ENCODE assay signal across 9 cellular contexts in genomic region chr5:135834639-135835529, GRCh38. TPM values are rescaled to one million over a fixed set of nuclear protein-coding genes. Genes with fewer than 3 reads are reported as not detected.
DNase-seq lines count a peak whose midpoint lies in the region; ATAC-seq, FAIRE-seq and TF ChIP-seq lines count a peak whose summit lies in the region.
"Had no signal": no experiment of that assay in that cellular context is flagged by ENCODE, and none has a peak within 500 bp of the region (broad histone marks: within the 10 kb centered on the region; RNA-seq: fewer than 3 reads in every experiment).

Gene SLC25A48, plus strand, starts transcription at chr5:135834663. Its CDS starts 185 bp downstream, at chr5:135834848.

- in situ Hi-C loops in HepG2 (cut with HindIII; ENCODE audit: extremely low pct_ligation_motif_present, low pct_unique_long_range_greater_than_20kb), result loop anchor here (5.0 kb wide), 2 partner anchors 273 to 378 kb away; no protein-coding TSS in a partner anchor

- TF ChIP-seq CTCF in DND-41 (IDR thresholded peaks at IDR 0.05; ENCODE audit: borderline replicate concordance, extremely low read depth, low read length, poor library complexity, severe bottlenecking) (peak; percentile 12), HepG2 (CRISPR knock-in tag; IDR thresholded peaks at IDR 0.05) (peak; percentile 68), GM10266 (IDR thresholded peaks at IDR 0.05; ENCODE audit: control insufficient read depth, insufficient read depth, low read depth, missing control alignments) (no peak)

- H4K20me1 ChIP-seq in DND-41 (ENCODE audit: insufficient read depth, low read length) (no peaks in the 10 kb centered on the region), HepG2 (ENCODE audit: insufficient read depth, low read length) (no peaks in the 10 kb centered on the region)

- H3K9ac ChIP-seq in DND-41 (ENCODE audit: low read depth, low read length), result no peak within 1 kb of the TSS
- no peak within 1 kb of the TSS for H3K9ac ChIP-seq in HepG2 (ENCODE audit: insufficient read depth, low read depth, low read length)

- WGBS in HepG2 (ENCODE audit: low lambda C conversion rate), result 18% methylated on average over 27 of the region's 68 CpGs

- no peaks in the 10 kb centered on the region for H3K79me2 ChIP-seq in DND-41 (ENCODE audit: insufficient read depth, low read length)
- H3K79me2 ChIP-seq in HepG2 (ENCODE audit: insufficient read depth, low read length), result no peaks in the 10 kb centered on the region

- H2AFZ ChIP-seq in DND-41 (ENCODE audit: low read depth, low read length) (no peak within 1 kb of the TSS), HepG2 (ENCODE audit: low read length) (no peak within 1 kb of the TSS)

- H3K27me3 ChIP-seq in DND-41 (ENCODE audit: insufficient read depth, low read length, poor library complexity) (no peaks in the 10 kb centered on the region), HepG2 (ENCODE audit: control insufficient read depth in 1 of 2, insufficient read depth in 2 of 2, low read length in 2 of 2) (peaks cover 1 to 52% of the 10 kb centered on the region in 2 experiments; a peak in 4 of 5 replicates)

- DNase-seq in DND-41 (no peak), HEK293T (ENCODE audit: extremely low spot score) (peak; percentile 85), NCI-H524 treated with DMSO at 0.1 percent for 48 hours (lab: John Stamatoyannopoulos, UW) (peak; percentile 21), cerebellum (ENCODE audit: low spot score) (peak; percentile 61), HepG2 (ENCODE audit: low spot score) (peak; percentile 52), GM10266 (ENCODE audit: extremely low spot score) (no peak)
- peak; percentile 44 for DNase-seq in stimulated activated naive CD8-positive, alpha-beta T cell treated with anti-CD3 and anti-CD28 coated beads, Interleukin-15, Interleukin-2, amounts not matched to agents 100 U/mL and 50 U/mL, for 24 hours
- no peak for DNase-seq in activated CD4-positive, CD25-positive, alpha-beta regulatory T cell treated with anti-CD3 and anti-CD28 coated beads, Interleukin-2, amount 50 U/mL, for 72 hours

- H3K27ac ChIP-seq in DND-41 (ENCODE audit: low read length) (no peak within 1 kb of the TSS), HepG2 (ENCODE audit: extremely low read length, insufficient read depth, low read length) (no peak within 1 kb of the TSS)

- ATAC-seq in DND-41 (ENCODE audit: insufficient read depth, low read depth) (no peak), HepG2 (peak; percentile 98)
- ATAC-seq in stimulated activated naive CD8-positive, alpha-beta T cell treated with anti-CD3 and anti-CD28 coated beads, Interleukin-15, Interleukin-2, amounts not matched to agents 100 U/mL and 50 U/mL, for 24 hours, result peak; percentile 81

- no peak for TF ChIP-seq POLR2A in HepG2 (IDR thresholded peaks at IDR 0.05; ENCODE audit: insufficient read depth in 1 of 2, low read depth in 2 of 2, low read length in 2 of 2)

- POLR2A ChIA-PET in HEK293T (lab: Yijun Ruan, JAX), result interaction anchor here (0.6 kb wide), 1 partner anchor 106 kb away, joined by 3 read pairs; no protein-coding TSS in a partner anchor
- POLR2A ChIA-PET in HepG2 (lab: Yijun Ruan, JAX), result no interaction called here

- intact Hi-C loops in HepG2 (cut with micrococcal nuclease; ENCODE audit: unreplicated experiment), result loop anchor here (5.0 kb wide), 1 partner anchor 47 kb away; no protein-coding TSS in a partner anchor

- FAIRE-seq in HepG2 (lab: Jason Lieb, UNC), result no peak

- no peaks in the 10 kb centered on the region for H3K9me3 ChIP-seq in DND-41 (ENCODE audit: insufficient read depth, low read length, severe bottlenecking)
- 0 out of 2 replicates have a peak, but pooled peaks cover 6% of the 10 kb centered on the region for H3K9me3 ChIP-seq in HepG2 (ENCODE audit: low read length)

- H3K4me3 ChIP-seq in DND-41 (ENCODE audit: low read depth in 1 of 2, low read length in 2 of 2) (no peak within 1 kb of the TSS), HepG2 (replicated peaks in 1 of 3; ENCODE audit: insufficient read depth in 1 of 3, low read depth in 2 of 3, low read length in 3 of 3) (peak within 1 kb of the TSS; percentile 51 to 72 (median 57))

- TF ChIP-seq EP300 in HepG2 (IDR thresholded peaks at IDR 0.05; ENCODE audit: low read depth in 2 of 2, low read length in 2 of 2) (no peak), HepG2 (CRISPR knock-in tag; IDR thresholded peaks at IDR 0.05; ENCODE audit: borderline replicate concordance) (no peak)

- H3K4me2 ChIP-seq in DND-41 (ENCODE audit: insufficient read depth, low read length) (no peak within 1 kb of the TSS), HepG2 (ENCODE audit: low read depth, low read length) (peak within 1 kb of the TSS; percentile 82)

- H3K4me1 ChIP-seq in DND-41 (ENCODE audit: insufficient read depth, low read length), result no peaks in the 10 kb centered on the region
- H3K4me1 ChIP-seq in HepG2 (ENCODE audit: insufficient read depth, low read length), result peaks cover 7% of the 10 kb centered on the region; the same call in 1 of the 2 replicates

- no peaks in the 10 kb centered on the region for H3K36me3 ChIP-seq in DND-41 (ENCODE audit: insufficient read depth, low read length)
- no peaks in the 10 kb centered on the region for H3K36me3 ChIP-seq in HepG2 (replicated peaks in 1 of 2; ENCODE audit: control insufficient read depth in 1 of 2, insufficient read depth in 2 of 2, low read length in 2 of 2)

- CTCF ChIA-PET in HEK293T (lab: Yijun Ruan, JAX) (interaction anchor here (0.6 to 2.1 kb wide), 17 partner anchors 9 to 389 kb away, joined by 3 to 16 read pairs (median 3); partner anchors contain the start of gene CXCL14), HepG2 (lab: Yijun Ruan, JAX; ENCODE audit: low intra/inter-chr PET ratio, low total read pairs) (no interaction called here)

- no TSS peak for BruUV-seq in HepG2 (replicated peaks; lab: Mats Ljungman, UMichigan)

- TF ChIP-seq RAD21 in HepG2 (CRISPR knock-in tag; IDR thresholded peaks at IDR 0.05), result no peak

TF ChIP-seq in HEK293T, 16 proteins besides CTCF, POLR2A, EP300 and RAD21:
- TF ChIP-seq L3MBTL2 (conservative IDR thresholded peaks at IDR 0.05), result peak; percentile 72; the same call in 1 of the 2 replicates
- TF ChIP-seq FOXK2 (IDR thresholded peaks at IDR 0.05), result no peak
- no peak for TF ChIP-seq FOXM1 (IDR thresholded peaks at IDR 0.05; ENCODE audit: borderline replicate concordance)

TF ChIP-seq in HepG2, 621 proteins besides CTCF, POLR2A, EP300 and RAD21 (continues in another document):
- TF ChIP-seq MYC (CRISPR knock-in tag; IDR thresholded peaks at IDR 0.05; ENCODE audit: borderline replicate concordance), result no peak
- TF ChIP-seq ZNF737 (CRISPR knock-in tag; IDR thresholded peaks at IDR 0.05; ENCODE audit: borderline replicate concordance), result 0 out of 2 replicates have a peak, but pooled peaks have one; percentile 51
- TF ChIP-seq HBP1 (CRISPR knock-in tag; IDR thresholded peaks at IDR 0.05; ENCODE audit: low read depth), result no peak

RNA-seq across cellular contexts. Expression of gene SLC25A48, which starts in this region (rescaled TPM):
- total RNA-seq in cerebellum (0.91 TPM), HepG2 (2016; rRNA removed; fragmentation: Illumina TruSeq; extraction: Trizol) (4.0 and 4.5 TPM in 2 replicates)
- 4.8 and 5.1 TPM in 2 replicates for total RNA-seq in HepG2 (2016; cell fraction: cytosol; rRNA removed; fragmentation: Illumina TruSeq; extraction: Trizol; ENCODE audit: low read depth)
- 3.2 and 3.4 TPM in 2 replicates for total RNA-seq in HepG2 (2016; cell fraction: insoluble cytoplasmic fraction; rRNA removed; fragmentation: Illumina TruSeq; extraction: Trizol)
- 4.2 and 8.0 TPM in 2 replicates for total RNA-seq in HepG2 (2016; cell fraction: membrane; rRNA removed; fragmentation: Illumina TruSeq; extraction: Trizol)
- 3.0 and 5.5 TPM in 2 replicates for total RNA-seq in HepG2 (2016; cell fraction: nucleus; rRNA removed; fragmentation: Illumina TruSeq; extraction: Trizol)
- polyA plus RNA-seq in HepG2 (2011; rRNA removed), result 0.17 and 1.0 TPM in 2 replicates
- polyA plus RNA-seq in HepG2 (2011; cell fraction: cytosol; rRNA removed), result 0.38 and 0.40 TPM in 2 replicates
- 0.61 and 0.68 TPM in 2 replicates for polyA plus RNA-seq in HepG2 (2011; cell fraction: nucleus; rRNA removed)
- polyA plus RNA-seq in HepG2 (2012), result 0.24 TPM in 1 of 2 replicates, not detected in the other
- 5.0 and 6.4 TPM in 2 replicates for polyA plus RNA-seq in HepG2 (2016; cell fraction: cytosol; fragmentation: Illumina TruSeq; extraction: Trizol; ENCODE audit: low read depth)
- polyA plus RNA-seq in HepG2 (2016; cell fraction: insoluble cytoplasmic fraction; fragmentation: Illumina TruSeq; extraction: Trizol; ENCODE audit: low read depth), result 1.7 and 3.6 TPM in 2 replicates
- polyA plus RNA-seq in HepG2 (2016; cell fraction: membrane; fragmentation: Illumina TruSeq; extraction: Trizol; ENCODE audit: low read depth), result 4.6 and 5.5 TPM in 2 replicates
- 5.6 and 5.9 TPM in 2 replicates for polyA plus RNA-seq in HepG2 (2016; cell fraction: nucleus; fragmentation: Illumina TruSeq; extraction: Trizol; ENCODE audit: insufficient read depth, low read depth)
- polyA minus RNA-seq in HepG2 (2011; rRNA and poly(A)+ RNA removed; ENCODE audit: low replicate concordance), result 0.50 TPM in 1 of 2 replicates, not detected in the other
- polyA minus RNA-seq in HepG2 (2011; cell fraction: cytosol; rRNA and poly(A)+ RNA removed), result not detected in 2 replicates
- 0.26 and 0.62 TPM in 2 replicates for polyA minus RNA-seq in HepG2 (2011; cell fraction: nucleus; rRNA and poly(A)+ RNA removed)
- total RNA-seq: T-helper 1 cell treated with Interleukin-12 subunit alpha and Interleukin-12 subunit beta and Interleukin-4 antibody, amounts not matched to agents 30 ng/mL and 1 ng/mL, for 36 hours had no signal

Comparison
In these comparisons a context has a peak if more than half of its experiments do, and no peak if none do; other contexts are left out.
1. Peak in DNase-seq in cerebellum; RNA of the gene not detected or under 1 TPM.
2. DNase-seq: peak in HEK293T (single experiment), NCI-H524 treated with DMSO at 0.1 percent for 48 hours (single experiment), HepG2 (single experiment) and stimulated activated naive CD8-positive, alpha-beta T cell treated with anti-CD3 and anti-CD28 coated beads, Interleukin-15, Interleukin-2, amounts not matched to agents 100 U/mL and 50 U/mL, for 24 hours (single experiment); none in DND-41 (single experiment), activated CD4-positive, CD25-positive, alpha-beta regulatory T cell treated with anti-CD3 and anti-CD28 coated beads, Interleukin-2, amount 50 U/mL, for 72 hours (single experiment) and GM10266 (single experiment).
3. H3K4me3 ChIP-seq: peak in HepG2 (3 of 3); none in DND-41 (0 of 2).